In the genomic region with DNA sequence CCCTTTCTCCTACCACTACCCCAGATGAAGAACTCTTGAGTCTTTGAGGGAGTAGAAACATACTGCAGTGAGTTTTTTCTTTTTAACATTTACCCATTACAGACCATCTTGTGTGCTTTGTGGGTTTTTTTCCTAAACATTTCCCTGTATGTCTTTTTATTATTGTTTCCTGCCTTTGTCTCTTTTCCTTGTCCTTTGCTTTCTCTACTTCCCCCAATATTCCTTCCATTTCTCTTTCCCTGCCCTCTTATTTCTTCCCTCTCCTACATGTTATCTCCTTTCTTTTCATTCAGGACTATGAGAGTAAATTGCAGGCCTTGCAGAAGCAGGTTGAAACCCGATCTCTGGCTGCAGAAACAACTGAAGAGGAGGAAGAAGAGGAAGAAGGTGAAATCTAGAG, we compare ENCODE assay signal across 1 cellular context.
TF ChIP-seq lines count a peak whose summit lies in the region.

No MANE protein-coding gene starts in this region.

TF ChIP-seq in GM23338, 12 proteins besides CTCF, POLR2A, EP300 and RAD21 (continued from another document):
- TF ChIP-seq ZNF462 (CRISPR knock-in tag; IDR thresholded peaks at IDR 0.05) (no peak), POLR2AphosphoS5 (IDR thresholded peaks at IDR 0.05; ENCODE audit: low read depth) (no peak), REST (IDR thresholded peaks at IDR 0.05; ENCODE audit: unreplicated experiment) (no peak), STAT1 (IDR thresholded peaks at IDR 0.05; ENCODE audit: unreplicated experiment) (no peak), ZNF114 (CRISPR knock-in tag; IDR thresholded peaks at IDR 0.05) (no peak), EZH2phosphoT487 (IDR thresholded peaks at IDR 0.05; ENCODE audit: unreplicated experiment) (no peak), ZNF331 (CRISPR knock-in tag; IDR thresholded peaks at IDR 0.05; ENCODE audit: low read depth) (no peak), JUNB (IDR thresholded peaks at IDR 0.05; ENCODE audit: unreplicated experiment) (no peak), CREB1 (CRISPR knock-in tag; IDR thresholded peaks at IDR 0.05; ENCODE audit: low read depth) (no peak)
